In genomic region chr4:19748470-19748869, GRCh38 we compare ENCODE assay signal across 13 cellular contexts.
DNase-seq lines count a peak whose midpoint lies in the region; ATAC-seq and TF ChIP-seq lines count a peak whose summit lies in the region.
"Had no signal": no experiment of that assay in that cellular context is flagged by ENCODE, and none has a peak within 500 bp of the region (broad histone marks: within the 10 kb centered on the region; RNA-seq: fewer than 3 reads in every experiment).

No MANE protein-coding gene starts in this region.

- ATAC-seq in body of pancreas = no peak
- no peak for ATAC-seq in GM19455 (IDR thresholded peaks at IDR 0.05; ENCODE audit: unreplicated experiment)

- H3K27ac ChIP-seq in body of pancreas (no peak overlapping the region), right atrium auricular region (peak overlapping the region in 1 of 2 donors; percentile 18), spleen (peak overlapping the region in 7 of 8 donors; percentile 6 to 66 (median 33)), vagina (no peak overlapping the region)
- H3K27ac ChIP-seq: SJCRH30 had no signal

- H3K9me3 ChIP-seq in body of pancreas (no peaks in the 10 kb centered on the region), right atrium auricular region (no peaks in the 10 kb centered on the region), spleen (no peaks in the 10 kb centered on the region), vagina (no peaks in the 10 kb centered on the region)
- H3K9me3 ChIP-seq: SJCRH30 had no signal

- no peaks in the 10 kb centered on the region for H3K27me3 ChIP-seq in body of pancreas
- H3K27me3 ChIP-seq in right atrium auricular region = no peaks in the 10 kb centered on the region
- H3K27me3 ChIP-seq in spleen (replicated peaks in 1 of 7) = no peaks in the 10 kb centered on the region
- H3K27me3 ChIP-seq in vagina = no peaks in the 10 kb centered on the region
- H3K27me3 ChIP-seq: SJCRH30 had no signal

- TF ChIP-seq CTCF in body of pancreas (IDR thresholded peaks at IDR 0.05) = no peak
- TF ChIP-seq CTCF in right atrium auricular region (IDR thresholded peaks at IDR 0.05) = no peak
- no peak for TF ChIP-seq CTCF in spleen (IDR thresholded peaks at IDR 0.05 in 8 of 11, conservative IDR thresholded peaks at IDR 0.05 in 3 of 11)
- TF ChIP-seq CTCF in vagina (IDR thresholded peaks at IDR 0.05) = no peak

- H3K4me3 ChIP-seq in body of pancreas (no peak overlapping the region), right atrium auricular region (no peak overlapping the region), spleen (no peak overlapping the region), vagina (no peak overlapping the region)
- H3K4me3 ChIP-seq: SJCRH30, skin epidermis had no signal

- 32 to 40% methylated on average over 3 of the region's 3 CpGs for WGBS in body of pancreas, 2 donors
- 57 to 80% (median 64%) methylated on average over 3 of the region's 3 CpGs for WGBS in spleen, 5 donors

- intact Hi-C loops in body of pancreas (cut with DNase I) (no loop called here), spleen (cut with DNase I; ENCODE audit: low total_unique reads) (no loop called here), vagina (cut with DNase I) (no loop called here)

- DNase-seq in EL (peak; percentile 73), body of pancreas (peak in 3 of 4 donors; percentile 15 to 37 (median 16)), right atrium auricular region (ENCODE audit: low spot score) (peak; percentile 65), spleen (no peak), OCI-M2 (lab: John Stamatoyannopoulos, UW; ENCODE audit: unreplicated experiment) (no peak), vagina (ENCODE audit: extremely low spot score in 2 of 2) (no peak), midbrain (lab: John Stamatoyannopoulos, UW) (no peak)
- DNase-seq: CD4-positive, CD25-positive, alpha-beta regulatory T cell; NCI-H1092; NCI-H526 treated with DMSO at 0.1 percent for 48 hours; SJCRH30 had no signal

- no peaks in the 10 kb centered on the region for H3K4me1 ChIP-seq in body of pancreas
- H3K4me1 ChIP-seq in right atrium auricular region = no peaks in the 10 kb centered on the region
- H3K4me1 ChIP-seq in spleen = peaks cover 0 to 15% (median 8%) of the 10 kb centered on the region in 6 donors
- H3K4me1 ChIP-seq in vagina = no peaks in the 10 kb centered on the region

- TF ChIP-seq POLR2A in body of pancreas (IDR thresholded peaks at IDR 0.05) (no peak), spleen (IDR thresholded peaks at IDR 0.05) (no peak), vagina (IDR thresholded peaks at IDR 0.05) (no peak)

- H3K36me3 ChIP-seq in body of pancreas (replicated peaks in 1 of 2; ENCODE audit: insufficient read depth in 1 of 2, low read depth in 2 of 2) (no peaks in the 10 kb centered on the region), right atrium auricular region (no peaks in the 10 kb centered on the region), spleen (no peaks in the 10 kb centered on the region), vagina (no peaks in the 10 kb centered on the region)
- H3K36me3 ChIP-seq: SJCRH30 had no signal

Comparison
In these comparisons a context has a peak if more than half of its experiments do, and no peak if none do; other contexts are left out.
1. DNase-seq: peak in EL (single experiment), body of pancreas (3 of 4) and right atrium auricular region (single experiment); none in spleen (single experiment), OCI-M2 (single experiment), vagina (0 of 2) and midbrain (single experiment).
2. H3K27ac ChIP-seq: peak in spleen (7 of 8); none in body of pancreas (0 of 4) and vagina (single experiment).